ENCODE assay signal across 1 cellular context in the genomic region with DNA sequence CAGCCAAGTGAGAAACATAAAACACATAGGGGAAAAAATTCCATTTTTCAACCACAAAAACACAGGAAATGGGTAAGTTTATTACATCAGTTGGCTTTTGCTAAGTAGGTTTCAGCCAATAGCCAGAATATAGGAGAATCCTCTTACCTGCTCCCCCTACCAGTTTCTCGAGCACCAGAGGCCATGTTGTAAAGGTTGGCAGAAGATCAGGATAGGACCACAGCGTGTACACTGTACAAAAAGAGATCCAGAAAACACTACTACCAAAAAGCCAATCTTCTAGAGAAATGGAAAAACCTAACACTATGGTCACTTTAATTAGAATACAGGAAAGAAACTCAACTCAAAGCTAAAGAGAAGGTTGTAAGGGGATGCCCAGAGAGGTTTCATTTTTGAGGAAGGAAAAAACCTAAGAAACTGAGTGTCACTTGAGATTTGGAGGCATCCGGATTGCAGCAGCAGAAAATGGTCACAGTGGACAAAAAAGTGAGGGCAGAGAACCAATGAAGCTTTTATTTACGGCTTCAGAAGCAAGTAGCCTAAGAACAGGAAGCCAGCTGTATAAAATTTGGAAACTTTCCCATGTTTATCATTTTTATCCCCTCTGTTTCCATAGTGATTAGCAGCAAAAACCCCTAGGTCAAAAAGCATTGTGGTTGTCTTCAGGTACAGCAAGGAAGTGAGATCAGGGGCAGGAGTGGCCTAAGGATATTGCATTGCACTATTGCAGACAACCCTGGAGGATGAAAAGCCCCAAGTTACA.
TF ChIP-seq lines count a peak whose summit lies in the region.

No MANE protein-coding gene starts in this region.

TF ChIP-seq in GM12878, 131 proteins besides CTCF, POLR2A, EP300 and RAD21 (continued from another document):
- TF ChIP-seq FOXM1 (IDR thresholded peaks at IDR 0.05; ENCODE audit: low read depth, low read length), result peak; percentile 50; the same call in 1 of the 2 replicates
- no peak for TF ChIP-seq ZNF24 (IDR thresholded peaks at IDR 0.05)
- TF ChIP-seq LARP7 (IDR thresholded peaks at IDR 0.05), result no peak
- no peak for TF ChIP-seq POU2F2 (IDR thresholded peaks at IDR 0.05; ENCODE audit: borderline replicate concordance, low read depth, low read length)
- TF ChIP-seq CREM (IDR thresholded peaks at IDR 0.05; ENCODE audit: low read depth), result no peak
- peak; percentile 75; the same call in 1 of the 2 replicates for TF ChIP-seq SPI1 (IDR thresholded peaks at IDR 0.05; ENCODE audit: borderline replicate concordance, insufficient read depth, low read depth, low read length)
- TF ChIP-seq, protein P1, sequence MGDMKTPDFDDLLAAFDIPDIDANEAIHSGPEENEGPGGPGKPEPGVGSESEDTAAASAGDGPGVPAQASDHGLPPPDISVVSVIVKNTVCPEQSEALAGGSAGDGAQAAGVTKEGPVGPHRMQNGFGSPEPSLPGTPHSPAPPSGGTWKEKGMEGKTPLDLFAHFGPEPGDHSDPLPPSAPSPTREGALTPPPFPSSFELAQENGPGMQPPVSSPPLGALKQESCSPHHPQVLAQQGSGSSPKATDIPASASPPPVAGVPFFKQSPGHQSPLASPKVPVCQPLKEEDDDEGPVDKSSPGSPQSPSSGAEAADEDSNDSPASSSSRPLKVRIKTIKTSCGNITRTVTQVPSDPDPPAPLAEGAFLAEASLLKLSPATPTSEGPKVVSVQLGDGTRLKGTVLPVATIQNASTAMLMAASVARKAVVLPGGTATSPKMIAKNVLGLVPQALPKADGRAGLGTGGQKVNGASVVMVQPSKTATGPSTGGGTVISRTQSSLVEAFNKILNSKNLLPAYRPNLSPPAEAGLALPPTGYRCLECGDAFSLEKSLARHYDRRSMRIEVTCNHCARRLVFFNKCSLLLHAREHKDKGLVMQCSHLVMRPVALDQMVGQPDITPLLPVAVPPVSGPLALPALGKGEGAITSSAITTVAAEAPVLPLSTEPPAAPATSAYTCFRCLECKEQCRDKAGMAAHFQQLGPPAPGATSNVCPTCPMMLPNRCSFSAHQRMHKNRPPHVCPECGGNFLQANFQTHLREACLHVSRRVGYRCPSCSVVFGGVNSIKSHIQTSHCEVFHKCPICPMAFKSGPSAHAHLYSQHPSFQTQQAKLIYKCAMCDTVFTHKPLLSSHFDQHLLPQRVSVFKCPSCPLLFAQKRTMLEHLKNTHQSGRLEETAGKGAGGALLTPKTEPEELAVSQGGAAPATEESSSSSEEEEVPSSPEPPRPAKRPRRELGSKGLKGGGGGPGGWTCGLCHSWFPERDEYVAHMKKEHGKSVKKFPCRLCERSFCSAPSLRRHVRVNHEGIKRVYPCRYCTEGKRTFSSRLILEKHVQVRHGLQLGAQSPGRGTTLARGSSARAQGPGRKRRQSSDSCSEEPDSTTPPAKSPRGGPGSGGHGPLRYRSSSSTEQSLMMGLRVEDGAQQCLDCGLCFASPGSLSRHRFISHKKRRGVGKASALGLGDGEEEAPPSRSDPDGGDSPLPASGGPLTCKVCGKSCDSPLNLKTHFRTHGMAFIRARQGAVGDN (IDR thresholded peaks at IDR 0.05), result no peak
- no peak for TF ChIP-seq BCL11A (IDR thresholded peaks at IDR 0.05; ENCODE audit: low read depth, low read length)
- TF ChIP-seq KAT2A (conservative IDR thresholded peaks at IDR 0.05; ENCODE audit: control insufficient read depth, low read depth, low read length), result no peak
- TF ChIP-seq, protein P2, sequence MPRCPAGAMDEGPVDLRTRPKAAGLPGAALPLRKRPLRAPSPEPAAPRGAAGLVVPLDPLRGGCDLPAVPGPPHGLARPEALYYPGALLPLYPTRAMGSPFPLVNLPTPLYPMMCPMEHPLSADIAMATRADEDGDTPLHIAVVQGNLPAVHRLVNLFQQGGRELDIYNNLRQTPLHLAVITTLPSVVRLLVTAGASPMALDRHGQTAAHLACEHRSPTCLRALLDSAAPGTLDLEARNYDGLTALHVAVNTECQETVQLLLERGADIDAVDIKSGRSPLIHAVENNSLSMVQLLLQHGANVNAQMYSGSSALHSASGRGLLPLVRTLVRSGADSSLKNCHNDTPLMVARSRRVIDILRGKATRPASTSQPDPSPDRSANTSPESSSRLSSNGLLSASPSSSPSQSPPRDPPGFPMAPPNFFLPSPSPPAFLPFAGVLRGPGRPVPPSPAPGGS (IDR thresholded peaks at IDR 0.05; ENCODE audit: borderline replicate concordance, insufficient read depth, low read depth, low read length, poor library complexity, severe bottlenecking), result no peak
- TF ChIP-seq, protein P3, sequence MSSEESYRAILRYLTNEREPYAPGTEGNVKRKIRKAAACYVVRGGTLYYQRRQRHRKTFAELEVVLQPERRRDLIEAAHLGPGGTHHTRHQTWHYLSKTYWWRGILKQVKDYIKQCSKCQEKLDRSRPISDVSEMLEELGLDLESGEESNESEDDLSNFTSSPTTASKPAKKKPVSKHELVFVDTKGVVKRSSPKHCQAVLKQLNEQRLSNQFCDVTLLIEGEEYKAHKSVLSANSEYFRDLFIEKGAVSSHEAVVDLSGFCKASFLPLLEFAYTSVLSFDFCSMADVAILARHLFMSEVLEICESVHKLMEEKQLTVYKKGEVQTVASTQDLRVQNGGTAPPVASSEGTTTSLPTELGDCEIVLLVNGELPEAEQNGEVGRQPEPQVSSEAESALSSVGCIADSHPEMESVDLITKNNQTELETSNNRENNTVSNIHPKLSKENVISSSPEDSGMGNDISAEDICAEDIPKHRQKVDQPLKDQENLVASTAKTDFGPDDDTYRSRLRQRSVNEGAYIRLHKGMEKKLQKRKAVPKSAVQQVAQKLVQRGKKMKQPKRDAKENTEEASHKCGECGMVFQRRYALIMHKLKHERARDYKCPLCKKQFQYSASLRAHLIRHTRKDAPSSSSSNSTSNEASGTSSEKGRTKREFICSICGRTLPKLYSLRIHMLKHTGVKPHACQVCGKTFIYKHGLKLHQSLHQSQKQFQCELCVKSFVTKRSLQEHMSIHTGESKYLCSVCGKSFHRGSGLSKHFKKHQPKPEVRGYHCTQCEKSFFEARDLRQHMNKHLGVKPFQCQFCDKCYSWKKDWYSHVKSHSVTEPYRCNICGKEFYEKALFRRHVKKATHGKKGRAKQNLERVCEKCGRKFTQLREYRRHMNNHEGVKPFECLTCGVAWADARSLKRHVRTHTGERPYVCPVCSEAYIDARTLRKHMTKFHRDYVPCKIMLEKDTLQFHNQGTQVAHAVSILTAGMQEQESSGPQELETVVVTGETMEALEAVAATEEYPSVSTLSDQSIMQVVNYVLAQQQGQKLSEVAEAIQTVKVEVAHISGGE (CRISPR knock-in tag; IDR thresholded peaks at IDR 0.05), result no peak
- no peak for TF ChIP-seq STAT3 (IDR thresholded peaks at IDR 0.05; ENCODE audit: low read depth, low read length)
- no peak for TF ChIP-seq SMC3 (IDR thresholded peaks at IDR 0.05; ENCODE audit: borderline replicate concordance, low read length)
- TF ChIP-seq NFXL1 (IDR thresholded peaks at IDR 0.05; ENCODE audit: borderline replicate concordance), result no peak
